In the genomic region with DNA sequence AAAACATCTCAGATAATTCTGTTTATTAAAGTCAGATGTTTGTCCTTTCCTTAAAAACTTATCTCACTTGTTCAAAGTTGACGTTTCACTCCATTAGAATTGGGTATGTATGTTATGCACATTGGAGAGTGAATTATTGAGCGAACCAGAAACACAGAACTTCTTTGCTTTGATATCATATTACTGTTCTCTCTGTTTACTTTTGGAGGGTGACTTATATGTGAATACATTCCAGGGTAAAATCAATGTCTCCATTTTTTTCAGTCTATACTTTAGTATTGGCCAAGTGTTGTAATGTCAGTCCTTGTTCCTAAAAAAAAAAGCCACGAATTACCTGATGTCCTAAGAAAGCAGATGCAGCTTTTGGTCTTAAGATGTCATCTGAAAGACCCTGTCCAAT, we compare ENCODE assay signal across 19 cellular contexts.
"Had no signal": no experiment of that assay in that cellular context is flagged by ENCODE, and none has a peak within 500 bp of the region (broad histone marks: within the 10 kb centered on the region; RNA-seq: fewer than 3 reads in every experiment).

No MANE protein-coding gene starts in this region.

- H3K27ac ChIP-seq: colonic mucosa, hepatocyte, neutrophil, tibial artery had no signal

- H3K27me3 Mint-ChIP-seq: activated CD4-positive, alpha-beta T cell treated with anti-CD3 and anti-CD28 coated beads, Interleukin-2, amount 10 ng/mL, durations not matched to agents 24 days and 14 days; activated naive CD4-positive, alpha-beta T cell treated with anti-CD3 and anti-CD28 coated beads, Interleukin-2, amount 10 ng/mL, durations not matched to agents 7 days and 5 days; activated naive CD8-positive, alpha-beta T cell treated with anti-CD3 and anti-CD28 coated beads, Interleukin-2, amount 50 U/mL, for 24 hours; activated T-cell treated with anti-CD3 and anti-CD28 coated beads, Interleukin-2, amount 50 U/mL, for 24 hours had no signal

- H3K9me3 Mint-ChIP-seq: activated CD4-positive, alpha-beta T cell treated with anti-CD3 and anti-CD28 coated beads, Interleukin-2, amount 10 ng/mL, durations not matched to agents 24 days and 14 days; activated naive CD4-positive, alpha-beta T cell treated with anti-CD3 and anti-CD28 coated beads, Interleukin-2, amount 10 ng/mL, durations not matched to agents 7 days and 5 days; activated naive CD8-positive, alpha-beta T cell treated with anti-CD3 and anti-CD28 coated beads, Interleukin-2, amount 50 U/mL, for 24 hours; activated T-helper 2 cell treated with anti-CD3 and anti-CD28 coated beads, Interferon-gamma antibody, Interleukin-2, Interleukin-4, amounts not matched to agents 10 μg/mL and 5 μg/mL and 100 μg/mL, durations not matched to agents 14 hours and 24 hours and 36 hours had no signal

- H3K27me3 ChIP-seq: colonic mucosa, hepatocyte, neutrophil, tibial artery had no signal

- H3K4me3 ChIP-seq: colonic mucosa, hepatocyte, tibial artery had no signal

- H3K79me2 ChIP-seq: hepatocyte had no signal

- H3K4me3 Mint-ChIP-seq: activated CD4-positive, alpha-beta T cell treated with anti-CD3 and anti-CD28 coated beads, Interleukin-2, amount 10 ng/mL, durations not matched to agents 24 days and 14 days; activated CD8-positive, alpha-beta T cell treated with anti-CD3 and anti-CD28 coated beads, Interleukin-2, amount 10 ng/mL, durations not matched to agents 7 days and 5 days; activated naive CD4-positive, alpha-beta T cell treated with anti-CD3 and anti-CD28 coated beads, Interleukin-2, amount 10 ng/mL, durations not matched to agents 7 days and 5 days; activated naive CD8-positive, alpha-beta T cell treated with anti-CD3 and anti-CD28 coated beads, Interleukin-2, amount 50 U/mL, for 24 hours; activated T-cell treated with anti-CD3 and anti-CD28 coated beads, Interleukin-2, amount 50 U/mL, for 24 hours; naive thymus-derived CD8-positive, alpha-beta T cell had no signal

- H2AFZ ChIP-seq: hepatocyte had no signal

- FAIRE-seq: endometrium, islet of Langerhans had no signal

- DNase-seq: activated CD4-positive, alpha-beta T cell treated with anti-CD3 and anti-CD28 coated beads, Interleukin-2, amount 10 ng/mL, durations not matched to agents 24 days and 14 days; activated CD8-positive, alpha-beta T cell treated with anti-CD3 and anti-CD28 coated beads, Interleukin-2, amount 10 ng/mL, durations not matched to agents 7 days and 5 days; activated naive CD4-positive, alpha-beta T cell treated with anti-CD3 and anti-CD28 coated beads, Interleukin-2, amount 10 ng/mL, durations not matched to agents 7 days and 5 days; activated naive CD8-positive, alpha-beta T cell treated with anti-CD3 and anti-CD28 coated beads, Interleukin-2, amount 50 U/mL, for 24 hours; activated T-cell treated with anti-CD3 and anti-CD28 coated beads, Interleukin-2, amount 50 U/mL, for 24 hours; colonic mucosa; left cardiac atrium; naive thymus-derived CD8-positive, alpha-beta T cell; posterior cingulate gyrus; stimulated activated CD4-positive, alpha-beta T cell treated with anti-CD3 and anti-CD28 coated beads, Interleukin-2, amount 100 ng/mL, for 24 hours; stimulated activated naive CD8-positive, alpha-beta T cell treated with anti-CD3 and anti-CD28 coated beads, Interleukin-15, Interleukin-2, amounts not matched to agents 100 U/mL and 50 U/mL, for 24 hours; substantia nigra; T1000; tibial artery had no signal

- H3K9me3 ChIP-seq: colonic mucosa, neutrophil, tibial artery had no signal

- H3K4me1 ChIP-seq: colonic mucosa, tibial artery had no signal

- H3K4me1 Mint-ChIP-seq: activated CD4-positive, alpha-beta T cell treated with anti-CD3 and anti-CD28 coated beads, Interleukin-2, amount 10 ng/mL, durations not matched to agents 24 days and 14 days; activated naive CD4-positive, alpha-beta T cell treated with anti-CD3 and anti-CD28 coated beads, Interleukin-2, amount 10 ng/mL, durations not matched to agents 7 days and 5 days; activated naive CD8-positive, alpha-beta T cell treated with anti-CD3 and anti-CD28 coated beads, Interleukin-2, amount 50 U/mL, for 24 hours; naive thymus-derived CD8-positive, alpha-beta T cell had no signal

- ATAC-seq: activated CD8-positive, alpha-beta T cell treated with anti-CD3 and anti-CD28 coated beads, Interleukin-2, amount 10 ng/mL, durations not matched to agents 7 days and 5 days; activated naive CD8-positive, alpha-beta T cell treated with anti-CD3 and anti-CD28 coated beads, Interleukin-2, amount 50 U/mL, for 24 hours; left cardiac atrium; naive thymus-derived CD8-positive, alpha-beta T cell; stimulated activated naive CD8-positive, alpha-beta T cell treated with anti-CD3 and anti-CD28 coated beads, Interleukin-15, Interleukin-2, amounts not matched to agents 100 U/mL and 50 U/mL, for 24 hours had no signal

- H3K36me3 ChIP-seq: colonic mucosa, neutrophil, tibial artery had no signal

- H3K27ac Mint-ChIP-seq: activated CD4-positive, alpha-beta T cell treated with anti-CD3 and anti-CD28 coated beads, Interleukin-2, amount 10 ng/mL, durations not matched to agents 24 days and 14 days; activated CD8-positive, alpha-beta T cell treated with anti-CD3 and anti-CD28 coated beads, Interleukin-2, amount 10 ng/mL, durations not matched to agents 7 days and 5 days; activated naive CD4-positive, alpha-beta T cell treated with anti-CD3 and anti-CD28 coated beads, Interleukin-2, amount 10 ng/mL, durations not matched to agents 7 days and 5 days; activated naive CD8-positive, alpha-beta T cell treated with anti-CD3 and anti-CD28 coated beads, Interleukin-2, amount 50 U/mL, for 24 hours; activated T-cell treated with anti-CD3 and anti-CD28 coated beads, Interleukin-2, amount 50 U/mL, for 24 hours; activated T-helper 2 cell treated with anti-CD3 and anti-CD28 coated beads, Interferon-gamma antibody, Interleukin-2, Interleukin-4, amounts not matched to agents 10 μg/mL and 5 μg/mL and 100 μg/mL, durations not matched to agents 14 hours and 24 hours and 36 hours; naive thymus-derived CD8-positive, alpha-beta T cell had no signal

- H3K36me3 Mint-ChIP-seq: activated naive CD4-positive, alpha-beta T cell treated with anti-CD3 and anti-CD28 coated beads, Interleukin-2, amount 10 ng/mL, durations not matched to agents 7 days and 5 days; naive thymus-derived CD8-positive, alpha-beta T cell had no signal

- H3K4me2 ChIP-seq: hepatocyte had no signal
